In genomic region chr17:79842136-79842655, GRCh38 we compare ENCODE assay signal across 11 cellular contexts. TPM values are rescaled to one million over a fixed set of nuclear protein-coding genes. Genes with fewer than 3 reads are reported as not detected.
A peak's percentile ranks its signal among the peaks of the same experiment; 100 is the strongest.
DNase-seq lines count a peak whose midpoint lies in the region; FAIRE-seq and TF ChIP-seq lines count a peak whose summit lies in the region.
"Had no signal": no experiment of that assay in that cellular context is flagged by ENCODE, and none has a peak within 500 bp of the region (broad histone marks: within the 10 kb centered on the region; RNA-seq: fewer than 3 reads in every experiment).

No MANE protein-coding gene starts in this region.

- no peak for DNase-seq in activated CD4-positive, alpha-beta T cell treated with anti-CD3 and anti-CD28 coated beads, Interleukin-2, amount 10 ng/mL, durations not matched to agents 24 days and 14 days
- DNase-seq in activated CD4-positive, alpha-beta T cell treated with anti-CD3 and anti-CD28 coated beads for 1 hour = no peak
- DNase-seq in activated CD4-positive, alpha-beta memory T cell treated with anti-CD3 and anti-CD28 coated beads, Interleukin-2, amount 10 ng/mL, durations not matched to agents 7 days and 5 days = no peak
- DNase-seq in kidney = peak; percentile 80
- DNase-seq in inferior parietal cortex (ENCODE audit: extremely low spot score) = no peak
- DNase-seq in NCI-H187 treated with DMSO at 0.1 percent for 48 hours (lab: John Stamatoyannopoulos, UW) = no peak
- no peak for DNase-seq in NCI-H146 (lab: John Stamatoyannopoulos, UW)
- DNase-seq: NCI-H510A treated with DMSO at 0.1 percent for 48 hours had no signal

- no peak overlapping the region for H3K9ac ChIP-seq in kidney (ENCODE audit: low read length in 2 of 2)

- peaks cover 20% of the 10 kb centered on the region for H3K4me1 Mint-ChIP-seq in activated CD4-positive, alpha-beta T cell treated with anti-CD3 and anti-CD28 coated beads, Interleukin-2, amount 10 ng/mL, durations not matched to agents 24 days and 14 days
- peaks cover 32% of the 10 kb centered on the region for H3K4me1 Mint-ChIP-seq in activated CD4-positive, alpha-beta memory T cell treated with anti-CD3 and anti-CD28 coated beads, Interleukin-2, amount 10 ng/mL, durations not matched to agents 7 days and 5 days
- peaks cover 37% of the 10 kb centered on the region for H3K4me1 Mint-ChIP-seq in stimulated activated naive CD8-positive, alpha-beta T cell treated with anti-CD3 and anti-CD28 coated beads, Interleukin-15, Interleukin-2, amounts not matched to agents 100 ng/mL and 50 ng/mL, for 24 hours (ENCODE audit: low read depth)

- H3K4me3 Mint-ChIP-seq in activated CD4-positive, alpha-beta T cell treated with anti-CD3 and anti-CD28 coated beads, Interleukin-2, amount 10 ng/mL, durations not matched to agents 24 days and 14 days = peak overlapping the region; percentile 51
- H3K4me3 Mint-ChIP-seq in activated CD4-positive, alpha-beta memory T cell treated with anti-CD3 and anti-CD28 coated beads, Interleukin-2, amount 10 ng/mL, durations not matched to agents 7 days and 5 days = peak overlapping the region; percentile 30
- peak overlapping the region; percentile 51 for H3K4me3 Mint-ChIP-seq in stimulated activated naive CD8-positive, alpha-beta T cell treated with anti-CD3 and anti-CD28 coated beads, Interleukin-15, Interleukin-2, amounts not matched to agents 100 ng/mL and 50 ng/mL, for 24 hours

- H3K36me3 ChIP-seq in kidney (ENCODE audit: control insufficient read depth in 1 of 2, insufficient read depth in 2 of 2, low read length in 2 of 2) = no peaks in the 10 kb centered on the region
- H3K36me3 ChIP-seq: cardiac muscle cell had no signal

- peaks cover 42% of the 10 kb centered on the region for H3K27me3 Mint-ChIP-seq in activated CD4-positive, alpha-beta T cell treated with anti-CD3 and anti-CD28 coated beads, Interleukin-2, amount 10 ng/mL, durations not matched to agents 24 days and 14 days
- peaks cover 47% of the 10 kb centered on the region for H3K27me3 Mint-ChIP-seq in activated CD4-positive, alpha-beta memory T cell treated with anti-CD3 and anti-CD28 coated beads, Interleukin-2, amount 10 ng/mL, durations not matched to agents 7 days and 5 days
- peaks cover 37% of the 10 kb centered on the region for H3K27me3 Mint-ChIP-seq in stimulated activated naive CD8-positive, alpha-beta T cell treated with anti-CD3 and anti-CD28 coated beads, Interleukin-15, Interleukin-2, amounts not matched to agents 100 ng/mL and 50 ng/mL, for 24 hours

- H3K36me3 Mint-ChIP-seq in activated CD4-positive, alpha-beta T cell treated with anti-CD3 and anti-CD28 coated beads, Interleukin-2, amount 10 ng/mL, durations not matched to agents 24 days and 14 days (ENCODE audit: low read depth) = peaks cover 4% of the 10 kb centered on the region
- H3K36me3 Mint-ChIP-seq in activated CD4-positive, alpha-beta memory T cell treated with anti-CD3 and anti-CD28 coated beads, Interleukin-2, amount 10 ng/mL, durations not matched to agents 7 days and 5 days (ENCODE audit: low read depth) = peaks cover 10% of the 10 kb centered on the region
- H3K36me3 Mint-ChIP-seq in stimulated activated naive CD8-positive, alpha-beta T cell treated with anti-CD3 and anti-CD28 coated beads, Interleukin-15, Interleukin-2, amounts not matched to agents 100 ng/mL and 50 ng/mL, for 24 hours (ENCODE audit: low read depth) = no peaks in the 10 kb centered on the region

- POLR2A ChIA-PET in activated CD4-positive, alpha-beta memory T cell treated with anti-CD3 and anti-CD28 coated beads, Interleukin-2, amount 10 ng/mL, durations not matched to agents 7 days and 5 days (lab: Charles Lee) = interaction anchor here (1.4 to 5.1 kb wide), 4 partner anchors 9 to 44 kb away, joined by 4 to 58 read pairs (median 28); partner anchors contain the start of gene CBX8

- intact Hi-C loops in activated CD4-positive, alpha-beta T cell treated with anti-CD3 and anti-CD28 coated beads, Interleukin-2, amount 10 ng/mL, durations not matched to agents 24 days and 14 days (cut with micrococcal nuclease) = loop anchor here (5.0 kb wide), 1 partner anchor 150 kb away; no protein-coding TSS in a partner anchor
- intact Hi-C loops in kidney (cut with DNase I) = no loop called here

- peaks cover 5 to 21% of the 10 kb centered on the region in 2 donors for H3K4me1 ChIP-seq in kidney (ENCODE audit: control insufficient read depth in 1 of 2, insufficient read depth in 1 of 2, low read depth in 1 of 2, low read length in 2 of 2)

- H3K27ac ChIP-seq in kidney (ENCODE audit: low read depth in 2 of 2, low read length in 2 of 2) = no peak overlapping the region
- H3K27ac ChIP-seq: cardiac muscle cell had no signal

- TF ChIP-seq CTCF in kidney (IDR thresholded peaks at IDR 0.05; ENCODE audit: borderline replicate concordance, extremely low read depth, insufficient read depth) = no peak

- no peaks in the 10 kb centered on the region for H3K9me3 ChIP-seq in kidney (ENCODE audit: control insufficient read depth in 1 of 2, low read length in 2 of 2)

- CTCF ChIA-PET in activated CD4-positive, alpha-beta memory T cell treated with anti-CD3 and anti-CD28 coated beads, Interleukin-2, amount 10 ng/mL, durations not matched to agents 7 days and 5 days (lab: Charles Lee) = no interaction called here

- no peaks in the 10 kb centered on the region for H3K9me3 Mint-ChIP-seq in activated CD4-positive, alpha-beta T cell treated with anti-CD3 and anti-CD28 coated beads, Interleukin-2, amount 10 ng/mL, durations not matched to agents 24 days and 14 days
- H3K9me3 Mint-ChIP-seq in activated CD4-positive, alpha-beta memory T cell treated with anti-CD3 and anti-CD28 coated beads, Interleukin-2, amount 10 ng/mL, durations not matched to agents 7 days and 5 days = no peaks in the 10 kb centered on the region
- no peaks in the 10 kb centered on the region for H3K9me3 Mint-ChIP-seq in stimulated activated naive CD8-positive, alpha-beta T cell treated with anti-CD3 and anti-CD28 coated beads, Interleukin-15, Interleukin-2, amounts not matched to agents 100 ng/mL and 50 ng/mL, for 24 hours

- no peak for FAIRE-seq in kidney (lab: Jason Lieb, UNC)
- FAIRE-seq: urothelium cell line had no signal

- no peak overlapping the region for H3K4me3 ChIP-seq in kidney (ENCODE audit: low read length in 2 of 2)

- H3K27ac Mint-ChIP-seq in activated CD4-positive, alpha-beta T cell treated with anti-CD3 and anti-CD28 coated beads, Interleukin-2, amount 10 ng/mL, durations not matched to agents 24 days and 14 days = peak overlapping the region; percentile 49
- no peak overlapping the region for H3K27ac Mint-ChIP-seq in activated CD4-positive, alpha-beta memory T cell treated with anti-CD3 and anti-CD28 coated beads, Interleukin-2, amount 10 ng/mL, durations not matched to agents 7 days and 5 days
- H3K27ac Mint-ChIP-seq in stimulated activated naive CD8-positive, alpha-beta T cell treated with anti-CD3 and anti-CD28 coated beads, Interleukin-15, Interleukin-2, amounts not matched to agents 100 ng/mL and 50 ng/mL, for 24 hours = no peak overlapping the region

RNA-seq across cellular contexts. Expression of gene CBX4, which starts 3.0 kb away (rescaled TPM):
- 18.5 and 19.4 TPM in 2 replicates for total RNA-seq in activated CD4-positive, alpha-beta T cell treated with anti-CD3 and anti-CD28 coated beads, Interleukin-2, amount 10 ng/mL, durations not matched to agents 24 days and 14 days
- total RNA-seq in activated CD4-positive, alpha-beta memory T cell treated with anti-CD3 and anti-CD28 coated beads, Interleukin-2, amount 10 ng/mL, durations not matched to agents 7 days and 5 days = 10 to 100 TPM; 34.4 to 36.5 TPM
- 26.8 TPM for total RNA-seq in kidney
- polyA plus RNA-seq in kidney (ENCODE audit: insufficient read depth, low read depth, low replicate concordance) = 7.1 TPM

RNA-seq across cellular contexts. Expression of gene CBX8, which starts 45.3 kb away (rescaled TPM):
- total RNA-seq in activated CD4-positive, alpha-beta T cell treated with anti-CD3 and anti-CD28 coated beads, Interleukin-2, amount 10 ng/mL, durations not matched to agents 24 days and 14 days = 9.4 TPM in 2 replicates
- total RNA-seq in activated CD4-positive, alpha-beta memory T cell treated with anti-CD3 and anti-CD28 coated beads, Interleukin-2, amount 10 ng/mL, durations not matched to agents 7 days and 5 days = 1 to 10 TPM; 5.7 to 6.7 TPM
- total RNA-seq in kidney = 6.2 TPM
- polyA plus RNA-seq in kidney (ENCODE audit: insufficient read depth, low read depth, low replicate concordance) = 3.5 TPM
